Comparison of ENCODE assay signal across 25 cellular contexts in the genomic region with DNA sequence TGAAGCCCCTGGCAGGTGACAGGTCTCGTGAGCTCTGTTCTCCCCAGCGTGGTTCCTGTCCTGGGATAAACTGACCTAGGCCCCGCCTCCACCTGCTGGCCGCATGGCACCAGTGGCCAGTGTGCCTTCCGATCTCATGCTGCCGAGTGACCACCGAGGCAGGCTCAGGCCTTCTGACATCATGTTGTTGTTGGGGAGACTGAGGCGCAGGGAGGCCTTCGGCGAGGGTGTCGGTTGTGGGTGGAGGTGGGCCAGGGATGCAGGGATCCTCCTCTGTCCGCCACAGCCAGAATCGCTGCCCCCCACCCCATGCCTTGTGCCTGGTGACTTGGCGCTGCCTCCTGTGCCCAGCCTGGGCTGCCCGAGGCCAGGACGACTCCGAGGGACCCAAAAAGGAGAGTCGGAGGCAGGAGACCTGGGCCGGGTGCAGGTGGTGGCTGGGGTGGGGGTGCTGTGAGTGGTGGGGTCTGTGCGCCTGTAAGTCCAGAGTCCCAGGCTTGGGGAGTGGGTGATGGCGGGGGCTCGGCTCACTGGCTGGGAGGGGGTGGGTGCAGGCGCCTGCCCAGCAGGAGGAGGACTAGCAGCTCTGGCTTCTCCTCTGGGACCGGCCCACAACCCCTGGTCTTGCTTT. TPM values are rescaled to one million over a fixed set of nuclear protein-coding genes. Genes with fewer than 3 reads are reported as not detected.
DNase-seq lines count a peak whose midpoint lies in the region; ATAC-seq and TF ChIP-seq lines count a peak whose summit lies in the region.
"Had no signal": no experiment of that assay in that cellular context is flagged by ENCODE, and none has a peak within 500 bp of the region (broad histone marks: within the 10 kb centered on the region; RNA-seq: fewer than 3 reads in every experiment).

No MANE protein-coding gene starts in this region.

- H3K27ac ChIP-seq in osteoblast (ENCODE audit: low read depth, low read length), result no peak overlapping the region
- H3K27ac ChIP-seq: tibial artery had no signal

- no peaks in the 10 kb centered on the region for H4K20me1 ChIP-seq in osteoblast (ENCODE audit: insufficient read depth, low read length)

- no peaks in the 10 kb centered on the region for H3K27me3 ChIP-seq in osteoblast (ENCODE audit: insufficient read depth, low read length)

- no peaks in the 10 kb centered on the region for H3K9me3 ChIP-seq in osteoblast (ENCODE audit: low read depth, low read length)
- H3K9me3 ChIP-seq: tibial artery had no signal

- no peaks in the 10 kb centered on the region for H3K79me2 ChIP-seq in osteoblast (ENCODE audit: insufficient read depth, low read length)

- intact Hi-C loops in cardiac septum (cut with DNase I), result no loop called here

- TF ChIP-seq CTCF in osteoblast (IDR thresholded peaks at IDR 0.05; ENCODE audit: extremely low read depth, low read depth, low read length), result no peak

- H2AFZ ChIP-seq in osteoblast (ENCODE audit: low read length), result no peak overlapping the region

- peak; percentile 1 for DNase-seq in stimulated activated CD4-positive, alpha-beta T cell treated with anti-CD3 and anti-CD28 coated beads, Interleukin-1b, Interleukin-23, amount 100 ng/mL, for 48 hours
- no peak for DNase-seq in stimulated activated CD4-positive, alpha-beta T cell treated with anti-CD3 and anti-CD28 coated beads, Interleukin-2, amount 100 ng/mL, for 48 hours
- DNase-seq in cardiac septum (ENCODE audit: low spot score) (peak; percentile 65), osteoblast (ENCODE audit: insufficient read length, low spot score, missing footprints) (peak; percentile 77), NCI-H2227 (lab: John Stamatoyannopoulos, UW; ENCODE audit: unreplicated experiment) (no peak), dedifferentiated amniotic fluid mesenchymal stem cell (ENCODE audit: extremely low spot score) (no peak)
- DNase-seq: activated CD4-positive, alpha-beta memory T cell treated with anti-CD3 and anti-CD28 coated beads for 36 hours; activated gamma-delta T cell treated with Interleukin-2 at 50 U/mL for 16 hours; activated T-cell treated with anti-CD3 and anti-CD28 coated beads for 4 hours; dermis blood vessel endothelial cell; EL; islet precursor cell; mammary epithelial cell; NCI-H1105 treated with DMSO at 0.1 percent for 48 hours; NCI-H2029 treated with DMSO at 0.1 percent for 48 hours; NCI-H82; nucleus accumbens; retina; stimulated activated CD4-positive, alpha-beta T cell treated with anti-CD3 and anti-CD28 coated beads, Interleukin-12 subunit alpha, Interleukin-12 subunit beta, amount 100 ng/mL, for 4 hours; stimulated activated naive CD4-positive, alpha-beta T cell treated with Interleukin-2 at 50 U/mL for 16 hours had no signal

- H3K4me3 ChIP-seq in osteoblast (ENCODE audit: insufficient read depth, low read length), result no peak overlapping the region
- H3K4me3 ChIP-seq: tibial artery had no signal

- no peak for ATAC-seq in GM21576 (IDR thresholded peaks at IDR 0.05; ENCODE audit: unreplicated experiment)

- H3K36me3 ChIP-seq in osteoblast (ENCODE audit: insufficient read depth, low read length), result no peaks in the 10 kb centered on the region
- H3K36me3 ChIP-seq: tibial artery had no signal

- no peaks in the 10 kb centered on the region for H3K4me1 ChIP-seq in osteoblast (ENCODE audit: insufficient read depth, low read length)
- H3K4me1 ChIP-seq: tibial artery had no signal

- H3K4me2 ChIP-seq in osteoblast (ENCODE audit: insufficient read depth, low read length), result no peak overlapping the region

RNA-seq across cellular contexts. Expression of gene ASPG, which starts 24.3 kb away (rescaled TPM):
- total RNA-seq in cardiac septum (4.4 TPM), osteoblast (under 0.01 TPM in 1 of 2 replicates, not detected in the other)
- total RNA-seq: activated CD4-positive, alpha-beta memory T cell treated with anti-CD3 and anti-CD28 coated beads for 36 hours; dermis blood vessel endothelial cell; fibroblast of lung; M059J; myocyte had no signal

RNA-seq across cellular contexts. Expression of gene KIF26A, which starts 28.5 kb away (rescaled TPM):
- 6.8 TPM for total RNA-seq in cardiac septum
- not detected in 2 replicates for total RNA-seq in osteoblast
- total RNA-seq: M059J, myocyte had no signal

Comparison
In these comparisons a context has a peak if more than half of its experiments do, and no peak if none do; other contexts are left out.
1. DNase-seq: peak in stimulated activated CD4-positive, alpha-beta T cell treated with anti-CD3 and anti-CD28 coated beads, Interleukin-1b, Interleukin-23, amount 100 ng/mL, for 48 hours (single experiment), cardiac septum (single experiment) and osteoblast (single experiment); none in stimulated activated CD4-positive, alpha-beta T cell treated with anti-CD3 and anti-CD28 coated beads, Interleukin-2, amount 100 ng/mL, for 48 hours (0 of 2), NCI-H2227 (single experiment) and dedifferentiated amniotic fluid mesenchymal stem cell (single experiment).